ENCODE assay signal across 8 cellular contexts in genomic region chr9:124868511-124869465, GRCh38. TPM values are rescaled to one million over a fixed set of nuclear protein-coding genes. Genes with fewer than 3 reads are reported as not detected.
DNase-seq lines count a peak whose midpoint lies in the region; ATAC-seq and TF ChIP-seq lines count a peak whose summit lies in the region.

No MANE protein-coding gene starts in this region.

- peaks cover 55% of the 10 kb centered on the region for H3K79me2 ChIP-seq in KMS-11 (ENCODE audit: insufficient read depth, low read depth)
- H3K79me2 ChIP-seq in neural cell (replicated peaks; ENCODE audit: insufficient read depth, low read length): peaks cover 29% of the 10 kb centered on the region

- H3K9me3 Mint-ChIP-seq in stimulated activated naive CD8-positive, alpha-beta T cell treated with anti-CD3 and anti-CD28 coated beads, Interleukin-15, amount 100 ng/mL, for 72 hours: no peaks in the 10 kb centered on the region

- H3K27ac ChIP-seq in KMS-11: peak overlapping the region; percentile 97
- peak overlapping the region; percentile 97 for H3K27ac ChIP-seq in neural cell (ENCODE audit: low read length)

- no peaks in the 10 kb centered on the region for H3K36me3 ChIP-seq in KMS-11 (ENCODE audit: insufficient read depth)
- no peaks in the 10 kb centered on the region for H3K36me3 ChIP-seq in neural cell (ENCODE audit: insufficient read depth, low read length)

- peak overlapping the region; percentile 97 for H3K9ac ChIP-seq in KMS-11
- peak overlapping the region; percentile 98 for H3K9ac ChIP-seq in neural cell (ENCODE audit: low read length)

- H4K20me1 ChIP-seq in KMS-11 (ENCODE audit: insufficient read depth): no peaks in the 10 kb centered on the region; the same call in none of the 2 replicates
- no peaks in the 10 kb centered on the region for H4K20me1 ChIP-seq in neural cell (ENCODE audit: insufficient read depth)

- peak; percentile 55 for ATAC-seq in GM21723 (IDR thresholded peaks at IDR 0.05; ENCODE audit: unreplicated experiment)
- peak; percentile 71 for ATAC-seq in stimulated activated naive CD8-positive, alpha-beta T cell treated with anti-CD3 and anti-CD28 coated beads, Interleukin-15, amount 100 ng/mL, for 72 hours

- peak; percentile 43 for TF ChIP-seq EP300 in neural cell (conservative IDR thresholded peaks at IDR 0.05; ENCODE audit: poor library complexity, severe bottlenecking)

- DNase-seq in EH (ENCODE audit: low read depth) (peak; percentile 84), SHP77 (lab: John Stamatoyannopoulos, UW) (peak; percentile 76 to 86), activated gamma-delta T cell (lab: John Stamatoyannopoulos, UW) (peak; percentile 87), fibroblast of the conjunctiva (ENCODE audit: low read depth) (peak; percentile 45)
- DNase-seq in stimulated activated naive CD8-positive, alpha-beta T cell treated with anti-CD3 and anti-CD28 coated beads, Interleukin-15, amount 100 ng/mL, for 72 hours: peak; percentile 93

- H3K4me3 ChIP-seq in KMS-11 (IDR thresholded peaks at IDR 0.05; ENCODE audit: insufficient read depth, low read depth, low read length) (no peak overlapping the region), neural cell (ENCODE audit: low read length) (peak overlapping the region; percentile 99)

- no peak for TF ChIP-seq CTCF in KMS-11 (conservative IDR thresholded peaks at IDR 0.05; ENCODE audit: low read depth, low read length)
- peak; percentile 65 for TF ChIP-seq CTCF in neural cell (IDR thresholded peaks at IDR 0.05; ENCODE audit: poor library complexity, severe bottlenecking)

- H3K27me3 Mint-ChIP-seq in stimulated activated naive CD8-positive, alpha-beta T cell treated with anti-CD3 and anti-CD28 coated beads, Interleukin-15, amount 100 ng/mL, for 72 hours: no peaks in the 10 kb centered on the region

- H3K27me3 ChIP-seq in KMS-11 (ENCODE audit: insufficient read depth, low read depth) (no peaks in the 10 kb centered on the region), neural cell (ENCODE audit: insufficient read depth, low read depth, low read length) (no peaks in the 10 kb centered on the region)

- peak overlapping the region; percentile 92 to 99 for H3K4me3 Mint-ChIP-seq in stimulated activated naive CD8-positive, alpha-beta T cell treated with anti-CD3 and anti-CD28 coated beads, Interleukin-15, amount 100 ng/mL, for 72 hours

- no peaks in the 10 kb centered on the region for H3F3A ChIP-seq in neural cell (ENCODE audit: insufficient read depth, low read length, poor library complexity, severe bottlenecking)

- peaks cover 39% of the 10 kb centered on the region for H3K4me1 ChIP-seq in KMS-11 (ENCODE audit: low read depth, poor library complexity, severe bottlenecking)

- peak overlapping the region; percentile 42 for H2AFZ ChIP-seq in KMS-11 (ENCODE audit: low read depth)
- H2AFZ ChIP-seq in neural cell (ENCODE audit: low read depth, low read length): peak overlapping the region; percentile 95

- no peaks in the 10 kb centered on the region for H3K9me2 ChIP-seq in neural cell (ENCODE audit: insufficient read depth, low read length)

- TF ChIP-seq RAD21 in neural cell (conservative IDR thresholded peaks at IDR 0.05): peak; percentile 30

- H3K4me2 ChIP-seq in KMS-11: peak overlapping the region; percentile 95
- peak overlapping the region; percentile 92 for H3K4me2 ChIP-seq in neural cell (ENCODE audit: low read length)

- H3K9me3 ChIP-seq in neural cell (ENCODE audit: low read length): no peaks in the 10 kb centered on the region

- H3K4me1 Mint-ChIP-seq in stimulated activated naive CD8-positive, alpha-beta T cell treated with anti-CD3 and anti-CD28 coated beads, Interleukin-15, amount 100 ng/mL, for 72 hours: peaks cover 59% of the 10 kb centered on the region

- peak overlapping the region; percentile 99 for H3K27ac Mint-ChIP-seq in stimulated activated naive CD8-positive, alpha-beta T cell treated with anti-CD3 and anti-CD28 coated beads, Interleukin-15, amount 100 ng/mL, for 72 hours

TF ChIP-seq in neural cell, 6 proteins besides CTCF, POLR2A, EP300 and RAD21:
- TF ChIP-seq SMC3 (conservative IDR thresholded peaks at IDR 0.05; ENCODE audit: poor library complexity) (peak; percentile 27), POLR2AphosphoS5 (IDR thresholded peaks at IDR 0.05) (peak; percentile 92), REST (IDR thresholded peaks at IDR 0.05; ENCODE audit: borderline replicate concordance) (peak; percentile 90), TAF1 (IDR thresholded peaks at IDR 0.05; ENCODE audit: low read depth) (peak; percentile 91), EZH2 (IDR thresholded peaks at IDR 0.05; ENCODE audit: borderline replicate concordance, insufficient read depth, low read length, poor library complexity, severe bottlenecking) (no peak), MXI1 (conservative IDR thresholded peaks at IDR 0.05; ENCODE audit: poor library complexity, severe bottlenecking) (peak; percentile 94)

RNA-seq across cellular contexts. Expression of gene ARPC5L, which starts 6.9 kb away (rescaled TPM):
- polyA plus RNA-seq in neural cell: 35.4 and 46.5 TPM in 2 replicates
- 18.3 and 23.0 TPM in 2 replicates for polyA minus RNA-seq in neural cell

RNA-seq across cellular contexts. Expression of gene RPL35, which starts 7.0 kb away (rescaled TPM):
- 1,777 and 2,116 TPM in 2 replicates for polyA plus RNA-seq in neural cell
- polyA minus RNA-seq in neural cell: 464 and 511 TPM in 2 replicates

RNA-seq across cellular contexts. Expression of gene WDR38, which starts 15.5 kb away (rescaled TPM):
- not detected in 2 replicates for polyA plus RNA-seq in neural cell
- not detected in 2 replicates for polyA minus RNA-seq in neural cell
